Comparison of ENCODE assay signal across 31 cellular contexts in the genomic region with DNA sequence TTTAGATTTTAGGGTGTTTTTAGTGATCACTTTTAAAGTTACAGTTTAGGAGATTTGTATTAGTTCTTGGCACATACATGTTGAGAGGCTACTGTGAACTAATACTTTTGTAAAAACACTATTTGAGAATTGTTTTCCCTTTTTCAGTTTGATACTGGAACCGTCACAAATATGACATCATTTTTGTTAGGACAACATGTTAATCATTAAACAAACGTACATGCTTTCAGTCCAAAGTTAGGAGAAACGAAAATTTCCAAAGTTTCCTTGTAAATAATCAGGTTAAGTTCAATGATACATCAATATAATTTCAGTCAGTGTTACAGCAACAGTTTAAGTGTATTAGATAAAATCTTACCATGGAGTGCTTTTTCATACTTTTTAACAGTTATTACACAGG. TPM values are rescaled to one million over a fixed set of nuclear protein-coding genes. Genes with fewer than 3 reads are reported as not detected.
DNase-seq lines count a peak whose midpoint lies in the region; TF ChIP-seq lines count a peak whose summit lies in the region.
"Had no signal": no experiment of that assay in that cellular context is flagged by ENCODE, and none has a peak within 500 bp of the region (broad histone marks: within the 10 kb centered on the region; RNA-seq: fewer than 3 reads in every experiment).

No MANE protein-coding gene starts in this region.

- peaks cover 15% of the 10 kb centered on the region for H3K79me2 ChIP-seq in ACC112 (ENCODE audit: control insufficient read depth, insufficient read depth, low read length, unreplicated experiment)

- H3K27me3 Mint-ChIP-seq in activated CD4-positive, alpha-beta T cell treated with anti-CD3 and anti-CD28 coated beads, Interleukin-2, amount 10 ng/mL, durations not matched to agents 7 days and 5 days, result no peaks in the 10 kb centered on the region
- H3K27me3 Mint-ChIP-seq: activated naive CD8-positive, alpha-beta T cell treated with anti-CD3 and anti-CD28 coated beads, Interleukin-2, amount 10 ng/mL, durations not matched to agents 7 days and 5 days; central memory CD8-positive, alpha-beta T cell; dendritic cell treated with granulocyte-macrophage colony-stimulating factor and Interleukin-4, amounts not matched to agents 40 ng/mL and 50 ng/mL, for 4 days; naive B cell; stimulated activated naive CD8-positive, alpha-beta T cell treated with anti-CD3 and anti-CD28 coated beads, Interleukin-15, Interleukin-2, amounts not matched to agents 100 ng/mL and 50 ng/mL, for 24 hours had no signal

- no peaks in the 10 kb centered on the region for H3K9me3 ChIP-seq in liver (ENCODE audit: control insufficient read depth in 4 of 4, low read length in 3 of 4)
- H3K9me3 ChIP-seq: Caco-2, gastroesophageal sphincter, HAP-1, SJSA1, thoracic aorta, uterus had no signal

- WGBS in liver, result 30% methylated on average over 3 of the region's 3 CpGs

- H3K27ac Mint-ChIP-seq in activated CD4-positive, alpha-beta T cell treated with anti-CD3 and anti-CD28 coated beads, Interleukin-2, amount 10 ng/mL, durations not matched to agents 7 days and 5 days, result peak overlapping the region; percentile 84
- H3K27ac Mint-ChIP-seq: dendritic cell treated with granulocyte-macrophage colony-stimulating factor and Interleukin-4, amounts not matched to agents 40 ng/mL and 50 ng/mL, for 4 days; mesothelial cell of epicardium; stimulated activated naive CD8-positive, alpha-beta T cell treated with anti-CD3 and anti-CD28 coated beads, Interleukin-15, Interleukin-2, amounts not matched to agents 100 ng/mL and 50 ng/mL, for 24 hours had no signal

- H3K4me3 Mint-ChIP-seq in activated CD4-positive, alpha-beta T cell treated with anti-CD3 and anti-CD28 coated beads, Interleukin-2, amount 10 ng/mL, durations not matched to agents 7 days and 5 days, result no peak overlapping the region
- H3K4me3 Mint-ChIP-seq: activated naive CD8-positive, alpha-beta T cell treated with anti-CD3 and anti-CD28 coated beads, Interleukin-2, amount 10 ng/mL, durations not matched to agents 7 days and 5 days; central memory CD8-positive, alpha-beta T cell; dendritic cell treated with granulocyte-macrophage colony-stimulating factor and Interleukin-4, amounts not matched to agents 40 ng/mL and 50 ng/mL, for 4 days; mesothelial cell of epicardium; naive B cell; stimulated activated naive CD8-positive, alpha-beta T cell treated with anti-CD3 and anti-CD28 coated beads, Interleukin-15, Interleukin-2, amounts not matched to agents 100 ng/mL and 50 ng/mL, for 24 hours had no signal

- no peak for DNase-seq in activated CD4-positive, alpha-beta T cell treated with anti-CD3 and anti-CD28 coated beads, Interleukin-2, amount 10 ng/mL, durations not matched to agents 7 days and 5 days
- no peak for DNase-seq in activated CD4-positive, alpha-beta T cell treated with anti-CD3 and anti-CD28 coated beads, Interleukin-2, amount 50 U/mL, for 1 hour
- DNase-seq in retina (no peak), NCI-H226 (no peak), NCI-H2196 treated with DMSO at 0.1 percent for 48 hours (lab: John Stamatoyannopoulos, UW; ENCODE audit: unreplicated experiment) (no peak)
- DNase-seq: activated CD4-positive, CD25-positive, alpha-beta regulatory T cell; activated CD8-positive, alpha-beta memory T cell treated with anti-CD3 and anti-CD28 coated beads for 24 hours; activated naive CD8-positive, alpha-beta T cell treated with anti-CD3 and anti-CD28 coated beads, Interleukin-2, amount 10 ng/mL, durations not matched to agents 7 days and 5 days; Caco-2; Kasumi-1; left ventricle myocardium superior; naive B cell; NCI-H1436; NCI-H446 treated with DMSO at 0.1 percent for 48 hours; NCI-H82; RPMI8226; T-helper 1 cell; uterus had no signal

- CTCF ChIA-PET in activated CD4-positive, alpha-beta T cell treated with anti-CD3 and anti-CD28 coated beads, Interleukin-2, amount 10 ng/mL, durations not matched to agents 7 days and 5 days (lab: Charles Lee), result interaction anchor here (0.8 to 1.5 kb wide), 2 partner anchors 98 to 100 kb away, joined by 3 to 4 read pairs; no protein-coding TSS in a partner anchor

- H3K27me3 ChIP-seq in ACC112 (ENCODE audit: insufficient read depth, low read length) (no peaks in the 10 kb centered on the region), liver (ENCODE audit: control insufficient read depth in 4 of 4, insufficient read depth in 4 of 4, low read length in 3 of 4) (no peaks in the 10 kb centered on the region)
- H3K27me3 ChIP-seq: gastroesophageal sphincter, hepatocyte, SJSA1, uterus had no signal

- H3K9ac ChIP-seq in liver (ENCODE audit: low read depth in 1 of 2, low read length in 2 of 2), result peak overlapping the region; percentile 68 to 87

- peaks cover 45% of the 10 kb centered on the region for H3K36me3 Mint-ChIP-seq in activated CD4-positive, alpha-beta T cell treated with anti-CD3 and anti-CD28 coated beads, Interleukin-2, amount 10 ng/mL, durations not matched to agents 7 days and 5 days (ENCODE audit: low read depth)

- H2AFZ ChIP-seq in ACC112 (ENCODE audit: low read length, unreplicated experiment), result no peak overlapping the region
- H2AFZ ChIP-seq: hepatocyte had no signal

- peaks cover 12% of the 10 kb centered on the region; the same call in 1 of the 2 replicates for H3K36me3 ChIP-seq in ACC112 (ENCODE audit: insufficient read depth, low read length)
- peaks cover 2 to 13% (median 8%) of the 10 kb centered on the region in 4 donors for H3K36me3 ChIP-seq in liver (ENCODE audit: control insufficient read depth in 4 of 4, insufficient read depth in 3 of 4, low read depth in 1 of 4, low read length in 3 of 4)
- H3K36me3 ChIP-seq: uterus had no signal

- TF ChIP-seq CTCF in VCaP (conservative IDR thresholded peaks at IDR 0.05) (no peak), liver (IDR thresholded peaks at IDR 0.05; ENCODE audit: low read depth, low read length, missing input control) (no peak)

- peaks cover 34% of the 10 kb centered on the region for H3K4me1 Mint-ChIP-seq in activated CD4-positive, alpha-beta T cell treated with anti-CD3 and anti-CD28 coated beads, Interleukin-2, amount 10 ng/mL, durations not matched to agents 7 days and 5 days

- H3K9me3 Mint-ChIP-seq in activated CD4-positive, alpha-beta T cell treated with anti-CD3 and anti-CD28 coated beads, Interleukin-2, amount 10 ng/mL, durations not matched to agents 7 days and 5 days, result no peaks in the 10 kb centered on the region
- H3K9me3 Mint-ChIP-seq: activated naive CD8-positive, alpha-beta T cell treated with anti-CD3 and anti-CD28 coated beads, Interleukin-2, amount 10 ng/mL, durations not matched to agents 7 days and 5 days; central memory CD8-positive, alpha-beta T cell; dendritic cell treated with granulocyte-macrophage colony-stimulating factor and Interleukin-4, amounts not matched to agents 40 ng/mL and 50 ng/mL, for 4 days; naive B cell; stimulated activated naive CD8-positive, alpha-beta T cell treated with anti-CD3 and anti-CD28 coated beads, Interleukin-15, Interleukin-2, amounts not matched to agents 100 ng/mL and 50 ng/mL, for 24 hours had no signal

- H3K4me1 ChIP-seq in ACC112 (ENCODE audit: control insufficient read depth, insufficient read depth, low read length, unreplicated experiment) (peaks cover 27% of the 10 kb centered on the region), liver (ENCODE audit: control insufficient read depth in 4 of 4, insufficient read depth in 4 of 4, low read length in 3 of 4) (peaks cover 6 to 28% (median 14%) of the 10 kb centered on the region in 4 donors)
- H3K4me1 ChIP-seq: Caco-2, HAP-1, uterus had no signal

- H3K4me3 ChIP-seq in ACC112 (ENCODE audit: low read depth, low read length) (no peak overlapping the region), liver (ENCODE audit: low read depth in 1 of 3, low read length in 3 of 3) (peak overlapping the region in 2 of 3 donors; percentile 27 to 50)
- H3K4me3 ChIP-seq: gastroesophageal sphincter, HAP-1, hepatocyte, SJSA1, skin epidermis, thoracic aorta, uterus had no signal

- POLR2A ChIA-PET in activated CD4-positive, alpha-beta T cell treated with anti-CD3 and anti-CD28 coated beads, Interleukin-2, amount 10 ng/mL, durations not matched to agents 7 days and 5 days (lab: Charles Lee), result no interaction called here

- peak in 1 of 2 donors; percentile 9 for TF ChIP-seq RAD21 in liver (IDR thresholded peaks at IDR 0.05)

- peak overlapping the region; percentile 45 for H3K27ac ChIP-seq in ACC112 (ENCODE audit: low read depth, low read length)
- H3K27ac ChIP-seq in VCaP, result peak overlapping the region; percentile 72
- peak overlapping the region; percentile 79 to 87 for H3K27ac ChIP-seq in liver (ENCODE audit: low read depth in 1 of 2, low read length in 2 of 2)
- H3K27ac ChIP-seq: hepatocyte, SJSA1, skin epidermis, thoracic aorta, uterus had no signal

TF ChIP-seq in liver, 16 proteins besides CTCF, POLR2A, EP300 and RAD21 (continues in another document):
- TF ChIP-seq HNF4A (conservative IDR thresholded peaks at IDR 0.05) (peak in 1 of 2 donors; percentile 58), JUND (IDR thresholded peaks at IDR 0.05) (peak; percentile 62 to 76), EGR1 (IDR thresholded peaks at IDR 0.05; ENCODE audit: low read depth in 2 of 2) (no peak), SP1 (IDR thresholded peaks at IDR 0.05) (no peak), RXRA (IDR thresholded peaks at IDR 0.05) (peak in 1 of 2 donors; percentile 4), NR2F2 (IDR thresholded peaks at IDR 0.05) (no peak), HNF4G (IDR thresholded peaks at IDR 0.05) (no peak)
- TF ChIP-seq, protein P1, sequence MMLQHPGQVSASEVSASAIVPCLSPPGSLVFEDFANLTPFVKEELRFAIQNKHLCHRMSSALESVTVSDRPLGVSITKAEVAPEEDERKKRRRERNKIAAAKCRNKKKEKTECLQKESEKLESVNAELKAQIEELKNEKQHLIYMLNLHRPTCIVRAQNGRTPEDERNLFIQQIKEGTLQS (IDR thresholded peaks at IDR 0.05), result peak; percentile 50

RNA-seq across cellular contexts. Expression of a gene that starts 53.1 kb away (rescaled TPM):
- total RNA-seq in activated CD4-positive, alpha-beta T cell treated with anti-CD3 and anti-CD28 coated beads, Interleukin-2, amount 10 ng/mL, durations not matched to agents 7 days and 5 days, result 10 to 100 TPM; 53.1 to 59.5 TPM
- total RNA-seq in liver, result 10 to 100 TPM; 16.3 to 22.3 TPM
- 1 to 10 TPM; 5.4 to 8.2 TPM for polyA plus RNA-seq in liver
